ENCODE assay signal across 9 cellular contexts in genomic region chr14:60780558-60780957, GRCh38. TPM values are rescaled to one million over a fixed set of nuclear protein-coding genes. Genes with fewer than 3 reads are reported as not detected.
DNase-seq lines count a peak whose midpoint lies in the region; ATAC-seq, FAIRE-seq and TF ChIP-seq lines count a peak whose summit lies in the region.
"Not testable (repeated sequence)": the region's sequence is repeated elsewhere in the genome, so short reads cannot be mapped to it uniquely, and the experiment has no call there.
"Had no signal": no experiment of that assay in that cellular context is flagged by ENCODE, and none has a peak within 500 bp of the region (broad histone marks: within the 10 kb centered on the region; RNA-seq: fewer than 3 reads in every experiment).

No MANE protein-coding gene starts in this region.

- CTCF ChIA-PET in A549 (lab: Yijun Ruan, JAX); WTC11 (lab: Charles Lee): not testable (repeated sequence)

- not testable (repeated sequence) for H3K36me3 ChIP-seq in astrocyte (ENCODE audit: insufficient read depth, low read length)

- H3K4me1 ChIP-seq in A549 (peaks cover 11% of the 10 kb centered on the region; the same call in 1 of the 3 replicates), astrocyte (ENCODE audit: insufficient read depth, low read length) (peaks cover 23% of the 10 kb centered on the region)

- H3K27ac ChIP-seq in A549; astrocyte (ENCODE audit: low read depth, low read length): not testable (repeated sequence)

- H3K9me3 ChIP-seq in A549; astrocyte (ENCODE audit: insufficient read depth, low read depth, low read length): not testable (repeated sequence)

- DNase-seq in A549 (ENCODE audit: low read depth in 1 of 2, low spot score in 1 of 2); GM19239 (ENCODE audit: insufficient read length, low spot score); WTC11 (ENCODE audit: low spot score); astrocyte (ENCODE audit: low read depth); stimulated activated naive CD8-positive, alpha-beta T cell treated with anti-CD3 and anti-CD28 coated beads, Interleukin-15, Interleukin-2, amounts not matched to agents 100 U/mL and 50 U/mL, for 24 hours: not testable (repeated sequence)

- not testable (repeated sequence) for TF ChIP-seq RAD21 in A549 (conservative IDR thresholded peaks at IDR 0.05 in 1 of 2, IDR thresholded peaks at IDR 0.05 in 1 of 2)

- H3K9me3 Mint-ChIP-seq in WTC11; activated T-helper 17 cell treated with anti-CD3 and anti-CD28 coated beads, Interleukin-2, amount 50 U/mL, for 72 hours; astrocyte (ENCODE audit: unreplicated experiment): not testable (repeated sequence)

- not testable (repeated sequence) for TF ChIP-seq POLR2A in A549 (IDR thresholded peaks at IDR 0.05; ENCODE audit: low read length)

- not testable (repeated sequence) for TF ChIP-seq CTCF in A549 (IDR thresholded peaks at IDR 0.05); WTC11 (IDR thresholded peaks at IDR 0.05); astrocyte (IDR thresholded peaks at IDR 0.05; ENCODE audit: insufficient read depth, low read depth, low read length)

- not testable (repeated sequence) for H2AFZ ChIP-seq in astrocyte (ENCODE audit: low read depth, low read length)

- ATAC-seq in A549, WTC11: not testable (repeated sequence)
- peak; percentile 60 for ATAC-seq in activated T-helper 17 cell treated with anti-CD3 and anti-CD28 coated beads, Interleukin-2, amount 50 U/mL, for 72 hours (replicated peaks)
- ATAC-seq in stimulated activated naive CD8-positive, alpha-beta T cell treated with anti-CD3 and anti-CD28 coated beads, Interleukin-15, Interleukin-2, amounts not matched to agents 100 U/mL and 50 U/mL, for 24 hours = peak; percentile 57

- H3K4me2 ChIP-seq in A549; astrocyte (ENCODE audit: low read length): not testable (repeated sequence)

- not testable (repeated sequence) for H3K27me3 Mint-ChIP-seq in WTC11 (ENCODE audit: low read depth); activated T-helper 17 cell treated with anti-CD3 and anti-CD28 coated beads, Interleukin-2, amount 50 U/mL, for 72 hours; astrocyte (ENCODE audit: low read depth, unreplicated experiment)

- not testable (repeated sequence) for H3K9ac ChIP-seq in astrocyte (ENCODE audit: low read length)

- not testable (repeated sequence) for H3K4me3 Mint-ChIP-seq in WTC11; activated T-helper 17 cell treated with anti-CD3 and anti-CD28 coated beads, Interleukin-2, amount 50 U/mL, for 72 hours; astrocyte (ENCODE audit: unreplicated experiment)

- not testable (repeated sequence) for TF ChIP-seq EP300 in A549 (IDR thresholded peaks at IDR 0.05)

- not testable (repeated sequence) for H3K27me3 ChIP-seq in astrocyte (ENCODE audit: insufficient read depth, low read length)

- H3K79me2 ChIP-seq in astrocyte (ENCODE audit: insufficient read depth, low read length) = peaks cover 73% of the 10 kb centered on the region

- FAIRE-seq in A549 (lab: Jason Lieb, UNC) (peak; percentile 7), GM19239 (lab: Jason Lieb, UNC) (peak; percentile 75), astrocyte (lab: Jason Lieb, UNC) (peak; percentile 13)

- not testable (repeated sequence) for H3K4me3 ChIP-seq in A549; astrocyte (ENCODE audit: insufficient read depth, low read depth, low read length)

- POLR2A ChIA-PET in A549 (lab: Yijun Ruan, JAX); WTC11 (lab: Charles Lee): not testable (repeated sequence)

- not testable (repeated sequence) for H3K36me3 Mint-ChIP-seq in WTC11; activated T-helper 17 cell treated with anti-CD3 and anti-CD28 coated beads, Interleukin-2, amount 50 U/mL, for 72 hours (ENCODE audit: low read depth); astrocyte (ENCODE audit: low read depth, unreplicated experiment)

- peak overlapping the region; percentile 29; the same call in 1 of the 2 replicates for H3K27ac Mint-ChIP-seq in WTC11
- H3K27ac Mint-ChIP-seq in activated T-helper 17 cell treated with anti-CD3 and anti-CD28 coated beads, Interleukin-2, amount 50 U/mL, for 72 hours; astrocyte (ENCODE audit: unreplicated experiment): not testable (repeated sequence)

- H3K4me1 Mint-ChIP-seq in WTC11 (peaks cover 17% of the 10 kb centered on the region), astrocyte (ENCODE audit: low read depth, unreplicated experiment) (peaks cover 11% of the 10 kb centered on the region)
- not testable (repeated sequence) for H3K4me1 Mint-ChIP-seq in activated T-helper 17 cell treated with anti-CD3 and anti-CD28 coated beads, Interleukin-2, amount 50 U/mL, for 72 hours

- not testable (repeated sequence) for H4K20me1 ChIP-seq in astrocyte (ENCODE audit: insufficient read depth, low read length)

RNA-seq across cellular contexts. Expression of gene MNAT1, which starts 46.0 kb away (rescaled TPM):
- polyA plus RNA-seq in A549 (2011; rRNA removed) = 69.2 and 78.1 TPM in 2 replicates
- polyA plus RNA-seq in A549 (2012; cell fraction: cytosol; rRNA removed) = 26.5 and 29.0 TPM in 2 replicates
- 10.5 and 11.0 TPM in 2 replicates for polyA plus RNA-seq in A549 (2012; cell fraction: nucleus; rRNA removed)
- polyA plus RNA-seq in A549 (2017; fragmentation: RNase III; extraction: RNeasy Plus Mini Kit Qiagen cat#74134 plus additional on column Dnase treatment) = 42.7 to 50.9 TPM (median 42.7 TPM) in 3 replicates
- 24.3 and 40.6 TPM in 2 replicates for polyA minus RNA-seq in A549 (2011; rRNA and poly(A)+ RNA removed)
- total RNA-seq in WTC11 (2021) = 55.2 to 59.0 TPM (median 56.0 TPM) in 3 replicates
- 10 to 100 TPM; 13.4 to 29.9 TPM for total RNA-seq in activated T-helper 17 cell treated with anti-CD3 and anti-CD28 coated beads, Interleukin-2, amount 50 U/mL, for 72 hours
- 36.0 and 46.9 TPM in 2 replicates for total RNA-seq in astrocyte

RNA-seq across cellular contexts. Expression of gene SIX4, which starts 56.4 kb away (rescaled TPM):
- polyA plus RNA-seq in A549 (2011; rRNA removed) (1.8 and 4.0 TPM in 2 replicates), A549 (2017; fragmentation: RNase III; extraction: RNeasy Plus Mini Kit Qiagen cat#74134 plus additional on column Dnase treatment) (2.2 to 2.3 TPM (median 2.3 TPM) in 3 replicates)
- 0.63 and 1.0 TPM in 2 replicates for polyA plus RNA-seq in A549 (2012; cell fraction: cytosol; rRNA removed)
- polyA plus RNA-seq in A549 (2012; cell fraction: nucleus; rRNA removed) = 0.75 and 0.91 TPM in 2 replicates
- polyA minus RNA-seq in A549 (2011; rRNA and poly(A)+ RNA removed) = 5.7 TPM in 2 replicates
- total RNA-seq in WTC11 (2021) (40.0 to 41.8 TPM (median 41.6 TPM) in 3 replicates), astrocyte (11.2 and 14.0 TPM in 2 replicates)
- under 1 TPM in 1 of 2 donors, not detected in 1; 0.54 TPM for total RNA-seq in activated T-helper 17 cell treated with anti-CD3 and anti-CD28 coated beads, Interleukin-2, amount 50 U/mL, for 72 hours
- total RNA-seq: CD4-positive, CD25-positive, alpha-beta regulatory T cell had no signal
- polyA plus RNA-seq: CD4-positive, CD25-positive, alpha-beta regulatory T cell; CD8-positive, alpha-beta memory T cell; IgD-negative memory B cell had no signal
